In the genomic region with DNA sequence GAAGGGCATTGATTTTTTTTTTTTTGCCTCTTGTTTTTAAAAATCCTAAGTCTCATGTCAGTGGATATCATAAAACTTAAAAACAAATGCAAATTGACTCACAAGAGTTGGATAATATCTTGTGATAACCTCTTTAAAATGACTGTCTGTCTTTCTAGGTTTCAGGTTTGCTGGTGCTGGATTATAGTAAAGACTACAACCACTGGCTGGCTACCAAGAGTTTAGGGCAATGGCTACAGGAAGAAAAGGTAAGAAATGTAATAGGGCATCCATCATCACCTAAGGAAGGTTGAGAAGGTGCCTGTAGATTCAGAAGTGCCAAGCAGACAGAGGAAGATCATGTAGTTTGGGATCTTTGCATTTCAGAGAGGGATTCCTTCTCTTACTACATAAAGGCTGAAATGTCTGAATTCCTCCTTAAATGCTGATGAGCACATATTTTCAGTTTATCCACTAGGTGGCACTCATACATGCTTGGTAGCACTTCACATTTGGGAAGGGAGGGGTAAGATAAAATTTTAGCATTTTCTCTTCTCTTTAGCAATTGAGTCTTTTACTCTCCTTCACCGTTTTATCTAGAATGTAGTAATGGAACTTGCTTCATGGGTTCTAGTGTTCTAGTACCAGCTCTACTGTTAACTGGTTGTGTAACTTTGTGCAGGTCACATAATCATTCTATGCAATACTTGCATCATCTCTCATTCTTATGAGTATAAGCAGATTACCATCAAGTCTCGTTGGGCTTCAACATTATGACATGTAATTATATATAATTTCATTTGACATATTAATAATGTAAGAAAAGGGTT, we compare ENCODE assay signal across 1 cellular context.
TF ChIP-seq lines count a peak whose summit lies in the region.

No MANE protein-coding gene starts in this region.

TF ChIP-seq in HepG2, 621 proteins besides CTCF, POLR2A, EP300 and RAD21 (continued from another document and continues in another):
- TF ChIP-seq, protein P1, sequence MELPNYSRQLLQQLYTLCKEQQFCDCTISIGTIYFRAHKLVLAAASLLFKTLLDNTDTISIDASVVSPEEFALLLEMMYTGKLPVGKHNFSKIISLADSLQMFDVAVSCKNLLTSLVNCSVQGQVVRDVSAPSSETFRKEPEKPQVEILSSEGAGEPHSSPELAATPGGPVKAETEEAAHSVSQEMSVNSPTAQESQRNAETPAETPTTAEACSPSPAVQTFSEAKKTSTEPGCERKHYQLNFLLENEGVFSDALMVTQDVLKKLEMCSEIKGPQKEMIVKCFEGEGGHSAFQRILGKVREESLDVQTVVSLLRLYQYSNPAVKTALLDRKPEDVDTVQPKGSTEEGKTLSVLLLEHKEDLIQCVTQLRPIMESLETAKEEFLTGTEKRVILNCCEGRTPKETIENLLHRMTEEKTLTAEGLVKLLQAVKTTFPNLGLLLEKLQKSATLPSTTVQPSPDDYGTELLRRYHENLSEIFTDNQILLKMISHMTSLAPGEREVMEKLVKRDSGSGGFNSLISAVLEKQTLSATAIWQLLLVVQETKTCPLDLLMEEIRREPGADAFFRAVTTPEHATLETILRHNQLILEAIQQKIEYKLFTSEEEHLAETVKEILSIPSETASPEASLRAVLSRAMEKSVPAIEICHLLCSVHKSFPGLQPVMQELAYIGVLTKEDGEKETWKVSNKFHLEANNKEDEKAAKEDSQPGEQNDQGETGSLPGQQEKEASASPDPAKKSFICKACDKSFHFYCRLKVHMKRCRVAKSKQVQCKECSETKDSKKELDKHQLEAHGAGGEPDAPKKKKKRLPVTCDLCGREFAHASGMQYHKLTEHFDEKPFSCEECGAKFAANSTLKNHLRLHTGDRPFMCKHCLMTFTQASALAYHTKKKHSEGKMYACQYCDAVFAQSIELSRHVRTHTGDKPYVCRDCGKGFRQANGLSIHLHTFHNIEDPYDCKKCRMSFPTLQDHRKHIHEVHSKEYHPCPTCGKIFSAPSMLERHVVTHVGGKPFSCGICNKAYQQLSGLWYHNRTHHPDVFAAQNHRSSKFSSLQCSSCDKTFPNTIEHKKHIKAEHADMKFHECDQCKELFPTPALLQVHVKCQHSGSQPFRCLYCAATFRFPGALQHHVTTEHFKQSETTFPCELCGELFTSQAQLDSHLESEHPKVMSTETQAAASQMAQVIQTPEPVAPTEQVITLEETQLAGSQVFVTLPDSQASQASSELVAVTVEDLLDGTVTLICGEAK (IDR thresholded peaks at IDR 0.05), result no peak
- TF ChIP-seq, protein P1 (CRISPR knock-in tag; IDR thresholded peaks at IDR 0.05), result no peak
- TF ChIP-seq JARID2 (CRISPR knock-in tag; IDR thresholded peaks at IDR 0.05; ENCODE audit: insufficient replicate concordance) (no peak), ZNF253 (CRISPR knock-in tag; IDR thresholded peaks at IDR 0.05; ENCODE audit: borderline replicate concordance) (no peak), NCOA2 (CRISPR knock-in tag; IDR thresholded peaks at IDR 0.05) (0 out of 2 replicates have a peak, but pooled peaks have one; percentile 18), ZBTB3 (CRISPR knock-in tag; IDR thresholded peaks at IDR 0.05; ENCODE audit: borderline replicate concordance, low read depth) (no peak), ZFP37 (CRISPR knock-in tag; IDR thresholded peaks at IDR 0.05; ENCODE audit: borderline replicate concordance) (no peak), REPIN1 (CRISPR knock-in tag; IDR thresholded peaks at IDR 0.05; ENCODE audit: borderline replicate concordance, low read depth) (no peak; the same call in 1 of the 2 replicates), FOXP1 (IDR thresholded peaks at IDR 0.05) (no peak), FOXP1 (CRISPR knock-in tag; IDR thresholded peaks at IDR 0.05) (no peak), KLF15 (CRISPR knock-in tag; IDR thresholded peaks at IDR 0.05; ENCODE audit: borderline replicate concordance) (no peak), KDM1A (CRISPR knock-in tag; IDR thresholded peaks at IDR 0.05) (no peak), PPARG (CRISPR knock-in tag; conservative IDR thresholded peaks at IDR 0.05) (no peak), ZNF235 (CRISPR knock-in tag; IDR thresholded peaks at IDR 0.05; ENCODE audit: borderline replicate concordance) (no peak), RFXANK (CRISPR knock-in tag; IDR thresholded peaks at IDR 0.05) (no peak), ZEB1 (IDR thresholded peaks at IDR 0.05; ENCODE audit: insufficient replicate concordance, low read depth) (no peak), RFX3 (CRISPR knock-in tag; IDR thresholded peaks at IDR 0.05) (no peak), ZNF232 (CRISPR knock-in tag; IDR thresholded peaks at IDR 0.05; ENCODE audit: borderline replicate concordance) (no peak), ZBTB38 (CRISPR knock-in tag; IDR thresholded peaks at IDR 0.05) (no peak), ZNF781 (CRISPR knock-in tag; IDR thresholded peaks at IDR 0.05; ENCODE audit: borderline replicate concordance, not compliant biosample characterization) (no peak), ZNF792 (CRISPR knock-in tag; IDR thresholded peaks at IDR 0.05) (no peak), HOXA5 (CRISPR knock-in tag; IDR thresholded peaks at IDR 0.05) (no peak), ZNF572 (CRISPR knock-in tag; IDR thresholded peaks at IDR 0.05) (no peak), TSC22D2 (CRISPR knock-in tag; IDR thresholded peaks at IDR 0.05; ENCODE audit: borderline replicate concordance) (no peak), U2AF1 (optimal IDR thresholded peaks at IDR 0.05; ENCODE audit: low read depth, low read length) (no peak), TCF7L2 (IDR thresholded peaks at IDR 0.05; ENCODE audit: low read depth, low read length) (no peak)
- TF ChIP-seq, protein P2, sequence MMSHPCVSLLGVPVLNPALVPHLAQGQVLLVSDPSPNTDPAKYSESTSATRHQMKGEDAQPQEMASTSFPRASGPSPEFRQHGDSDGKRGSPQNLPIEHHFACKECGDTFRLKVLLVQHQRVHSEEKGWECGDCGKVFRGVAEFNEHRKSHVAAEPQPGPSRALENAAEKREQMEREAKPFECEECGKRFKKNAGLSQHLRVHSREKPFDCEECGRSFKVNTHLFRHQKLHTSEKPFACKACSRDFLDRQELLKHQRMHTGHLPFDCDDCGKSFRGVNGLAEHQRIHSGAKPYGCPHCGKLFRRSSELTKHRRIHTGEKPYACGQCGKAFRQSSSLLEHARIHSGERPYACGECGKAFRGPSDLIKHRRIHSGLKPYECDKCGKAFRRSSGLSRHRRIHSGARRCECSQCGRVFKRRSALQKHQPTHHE (CRISPR knock-in tag; IDR thresholded peaks at IDR 0.05; ENCODE audit: borderline replicate concordance), result no peak
- TF ChIP-seq, protein P3, sequence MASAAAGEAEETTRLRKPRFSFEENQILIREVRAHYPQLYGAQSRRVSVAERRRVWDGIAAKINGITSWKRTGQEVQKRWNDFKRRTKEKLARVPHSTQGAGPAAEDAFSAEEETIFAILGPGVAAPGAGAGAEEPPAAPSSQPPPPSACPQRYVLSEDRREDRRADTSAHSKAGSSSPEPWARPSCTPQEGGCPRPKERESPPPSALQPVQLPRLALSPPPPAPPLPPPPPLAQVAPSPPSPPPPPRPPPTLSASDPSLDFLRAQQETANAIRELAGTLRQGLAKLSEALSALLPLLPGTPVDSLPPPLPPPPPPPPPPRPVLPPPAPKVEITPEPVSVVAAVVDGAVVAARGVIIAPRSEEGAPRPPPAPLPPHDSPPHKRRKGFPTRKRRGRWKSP (CRISPR knock-in tag; IDR thresholded peaks at IDR 0.05), result no peak
- TF ChIP-seq, protein P4, sequence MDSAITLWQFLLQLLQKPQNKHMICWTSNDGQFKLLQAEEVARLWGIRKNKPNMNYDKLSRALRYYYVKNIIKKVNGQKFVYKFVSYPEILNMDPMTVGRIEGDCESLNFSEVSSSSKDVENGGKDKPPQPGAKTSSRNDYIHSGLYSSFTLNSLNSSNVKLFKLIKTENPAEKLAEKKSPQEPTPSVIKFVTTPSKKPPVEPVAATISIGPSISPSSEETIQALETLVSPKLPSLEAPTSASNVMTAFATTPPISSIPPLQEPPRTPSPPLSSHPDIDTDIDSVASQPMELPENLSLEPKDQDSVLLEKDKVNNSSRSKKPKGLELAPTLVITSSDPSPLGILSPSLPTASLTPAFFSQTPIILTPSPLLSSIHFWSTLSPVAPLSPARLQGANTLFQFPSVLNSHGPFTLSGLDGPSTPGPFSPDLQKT (CRISPR knock-in tag; IDR thresholded peaks at IDR 0.05; ENCODE audit: borderline replicate concordance), result no peak
- TF ChIP-seq, protein P5, sequence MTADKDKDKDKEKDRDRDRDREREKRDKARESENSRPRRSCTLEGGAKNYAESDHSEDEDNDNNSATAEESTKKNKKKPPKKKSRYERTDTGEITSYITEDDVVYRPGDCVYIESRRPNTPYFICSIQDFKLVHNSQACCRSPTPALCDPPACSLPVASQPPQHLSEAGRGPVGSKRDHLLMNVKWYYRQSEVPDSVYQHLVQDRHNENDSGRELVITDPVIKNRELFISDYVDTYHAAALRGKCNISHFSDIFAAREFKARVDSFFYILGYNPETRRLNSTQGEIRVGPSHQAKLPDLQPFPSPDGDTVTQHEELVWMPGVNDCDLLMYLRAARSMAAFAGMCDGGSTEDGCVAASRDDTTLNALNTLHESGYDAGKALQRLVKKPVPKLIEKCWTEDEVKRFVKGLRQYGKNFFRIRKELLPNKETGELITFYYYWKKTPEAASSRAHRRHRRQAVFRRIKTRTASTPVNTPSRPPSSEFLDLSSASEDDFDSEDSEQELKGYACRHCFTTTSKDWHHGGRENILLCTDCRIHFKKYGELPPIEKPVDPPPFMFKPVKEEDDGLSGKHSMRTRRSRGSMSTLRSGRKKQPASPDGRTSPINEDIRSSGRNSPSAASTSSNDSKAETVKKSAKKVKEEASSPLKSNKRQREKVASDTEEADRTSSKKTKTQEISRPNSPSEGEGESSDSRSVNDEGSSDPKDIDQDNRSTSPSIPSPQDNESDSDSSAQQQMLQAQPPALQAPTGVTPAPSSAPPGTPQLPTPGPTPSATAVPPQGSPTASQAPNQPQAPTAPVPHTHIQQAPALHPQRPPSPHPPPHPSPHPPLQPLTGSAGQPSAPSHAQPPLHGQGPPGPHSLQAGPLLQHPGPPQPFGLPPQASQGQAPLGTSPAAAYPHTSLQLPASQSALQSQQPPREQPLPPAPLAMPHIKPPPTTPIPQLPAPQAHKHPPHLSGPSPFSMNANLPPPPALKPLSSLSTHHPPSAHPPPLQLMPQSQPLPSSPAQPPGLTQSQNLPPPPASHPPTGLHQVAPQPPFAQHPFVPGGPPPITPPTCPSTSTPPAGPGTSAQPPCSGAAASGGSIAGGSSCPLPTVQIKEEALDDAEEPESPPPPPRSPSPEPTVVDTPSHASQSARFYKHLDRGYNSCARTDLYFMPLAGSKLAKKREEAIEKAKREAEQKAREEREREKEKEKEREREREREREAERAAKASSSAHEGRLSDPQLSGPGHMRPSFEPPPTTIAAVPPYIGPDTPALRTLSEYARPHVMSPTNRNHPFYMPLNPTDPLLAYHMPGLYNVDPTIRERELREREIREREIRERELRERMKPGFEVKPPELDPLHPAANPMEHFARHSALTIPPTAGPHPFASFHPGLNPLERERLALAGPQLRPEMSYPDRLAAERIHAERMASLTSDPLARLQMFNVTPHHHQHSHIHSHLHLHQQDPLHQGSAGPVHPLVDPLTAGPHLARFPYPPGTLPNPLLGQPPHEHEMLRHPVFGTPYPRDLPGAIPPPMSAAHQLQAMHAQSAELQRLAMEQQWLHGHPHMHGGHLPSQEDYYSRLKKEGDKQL (CRISPR knock-in tag; IDR thresholded peaks at IDR 0.05; ENCODE audit: low read depth), result 0 out of 2 replicates have a peak, but pooled peaks have one; percentile 33
- TF ChIP-seq, protein P6, sequence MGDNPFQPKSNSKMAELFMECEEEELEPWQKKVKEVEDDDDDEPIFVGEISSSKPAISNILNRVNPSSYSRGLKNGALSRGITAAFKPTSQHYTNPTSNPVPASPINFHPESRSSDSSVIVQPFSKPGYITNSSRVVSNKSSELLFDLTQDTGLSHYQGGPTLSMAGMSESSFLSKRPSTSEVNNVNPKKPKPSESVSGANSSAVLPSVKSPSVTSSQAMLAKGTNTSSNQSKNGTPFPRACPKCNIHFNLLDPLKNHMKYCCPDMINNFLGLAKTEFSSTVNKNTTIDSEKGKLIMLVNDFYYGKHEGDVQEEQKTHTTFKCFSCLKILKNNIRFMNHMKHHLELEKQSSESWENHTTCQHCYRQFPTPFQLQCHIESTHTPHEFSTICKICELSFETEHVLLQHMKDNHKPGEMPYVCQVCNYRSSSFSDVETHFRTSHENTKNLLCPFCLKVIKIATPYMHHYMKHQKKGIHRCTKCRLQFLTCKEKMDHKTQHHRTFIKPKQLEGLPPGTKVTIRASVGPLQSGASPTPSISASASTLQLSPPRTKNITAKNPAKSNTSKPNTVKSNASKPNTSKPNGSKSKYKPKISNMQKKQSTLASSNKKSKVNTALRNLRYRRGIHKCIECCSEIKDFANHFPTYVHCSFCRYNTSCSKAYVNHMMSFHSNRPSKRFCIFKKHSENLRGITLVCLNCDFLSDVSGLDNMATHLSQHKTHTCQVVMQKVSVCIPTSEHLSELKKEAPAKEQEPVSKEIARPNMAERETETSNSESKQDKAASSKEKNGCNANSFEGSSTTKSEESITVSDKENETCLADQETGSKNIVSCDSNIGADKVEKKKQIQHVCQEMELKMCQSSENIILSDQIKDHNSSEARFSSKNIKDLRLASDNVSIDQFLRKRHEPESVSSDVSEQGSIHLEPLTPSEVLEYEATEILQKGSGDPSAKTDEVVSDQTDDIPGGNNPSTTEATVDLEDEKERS (CRISPR knock-in tag; IDR thresholded peaks at IDR 0.05), result no peak
- TF ChIP-seq, protein P7, sequence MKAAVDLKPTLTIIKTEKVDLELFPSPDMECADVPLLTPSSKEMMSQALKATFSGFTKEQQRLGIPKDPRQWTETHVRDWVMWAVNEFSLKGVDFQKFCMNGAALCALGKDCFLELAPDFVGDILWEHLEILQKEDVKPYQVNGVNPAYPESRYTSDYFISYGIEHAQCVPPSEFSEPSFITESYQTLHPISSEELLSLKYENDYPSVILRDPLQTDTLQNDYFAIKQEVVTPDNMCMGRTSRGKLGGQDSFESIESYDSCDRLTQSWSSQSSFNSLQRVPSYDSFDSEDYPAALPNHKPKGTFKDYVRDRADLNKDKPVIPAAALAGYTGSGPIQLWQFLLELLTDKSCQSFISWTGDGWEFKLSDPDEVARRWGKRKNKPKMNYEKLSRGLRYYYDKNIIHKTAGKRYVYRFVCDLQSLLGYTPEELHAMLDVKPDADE (CRISPR knock-in tag; IDR thresholded peaks at IDR 0.05), result no peak
